Comparison of ENCODE assay signal across 8 cellular contexts in genomic region chr10:63264852-63265617, GRCh38.
DNase-seq lines count a peak whose midpoint lies in the region; ATAC-seq, FAIRE-seq and TF ChIP-seq lines count a peak whose summit lies in the region.

No MANE protein-coding gene starts in this region.

- peak overlapping the region; percentile 65 to 85 (median 78) for H3K4me3 ChIP-seq in BLaER1 treated with 17β-estradiol and CSF1 and Interleukin-3, amounts not matched to agents 10 nM and 100 nM
- H3K4me3 ChIP-seq in PC-9 = peak overlapping the region; percentile 71

- H3K9me2 ChIP-seq in PC-9 (ENCODE audit: insufficient read depth) = no peaks in the 10 kb centered on the region

- no TSS peak for BruUV-seq in PC-9 (replicated peaks; lab: Mats Ljungman, UMichigan)

- H3K9ac ChIP-seq in BLaER1 treated with 17β-estradiol and CSF1 and Interleukin-3, amounts not matched to agents 10 nM and 100 nM = peak overlapping the region; percentile 75 to 97 (median 89)

- intact Hi-C loops in PC-9 (cut with micrococcal nuclease; ENCODE audit: unreplicated experiment) = no loop called here

- H3K27ac ChIP-seq in BLaER1 treated with 17β-estradiol and CSF1 and Interleukin-3, amounts not matched to agents 10 nM and 100 nM = peak overlapping the region; percentile 82 to 96 (median 89)
- peak overlapping the region; percentile 96 for H3K27ac ChIP-seq in PC-9

- H3K4me2 ChIP-seq in BLaER1 treated with 17β-estradiol and CSF1 and Interleukin-3, amounts not matched to agents 10 nM and 100 nM = peak overlapping the region; percentile 59 to 96 (median 78); a peak in 20 of 22 replicates
- H3K4me2 ChIP-seq in PC-9 = peak overlapping the region; percentile 99

- TF ChIP-seq POLR2A in H54 (IDR thresholded peaks at IDR 0.05; ENCODE audit: low read depth, low read length) = no peak

- no peak for DNase-seq in H54 (ENCODE audit: insufficient read length, low spot score)
- peak in 1 of 2 experiments; percentile 18 for DNase-seq in PC-9
- DNase-seq in astrocyte of the hippocampus (ENCODE audit: low read depth, low spot score) = peak; percentile 65
- peak; percentile 16 for DNase-seq in iPS-NIHi7 (ENCODE audit: extremely low spot score)
- peak; percentile 36 for DNase-seq in stimulated activated CD4-positive, alpha-beta T cell treated with anti-CD3 and anti-CD28 coated beads, Interleukin-1b, Interleukin-23, amount 100 ng/mL, for 48 hours

- TF ChIP-seq CTCF in PC-9 (conservative IDR thresholded peaks at IDR 0.05) = no peak

- no peaks in the 10 kb centered on the region for H3K27me3 ChIP-seq in BLaER1 treated with 17β-estradiol and CSF1 and Interleukin-3, amounts not matched to agents 10 nM and 100 nM
- no peaks in the 10 kb centered on the region for H3K27me3 ChIP-seq in PC-9 (ENCODE audit: insufficient read depth, low read depth)

- peaks cover 89% of the 10 kb centered on the region for H3K79me2 ChIP-seq in PC-9 (ENCODE audit: low read depth)

- H3K4me1 ChIP-seq in BLaER1 treated with 17β-estradiol and CSF1 and Interleukin-3, amounts not matched to agents 10 nM and 100 nM = peaks cover 25 to 52% (median 42%) of the 10 kb centered on the region in 10 experiments
- peaks cover 51% of the 10 kb centered on the region for H3K4me1 ChIP-seq in PC-9 (replicated peaks; ENCODE audit: insufficient read depth)

- peak; percentile 90 for FAIRE-seq in H54 (lab: Jason Lieb, UNC)

- H3K9me3 ChIP-seq in BLaER1 treated with 17β-estradiol and CSF1 and Interleukin-3, amounts not matched to agents 10 nM and 100 nM (replicated peaks in 1 of 11) = no peaks in the 10 kb centered on the region
- H3K9me3 ChIP-seq in PC-9 (ENCODE audit: insufficient read depth, low read depth) = no peaks in the 10 kb centered on the region

- POLR2A ChIA-PET in PC-9 (lab: Charles Lee; ENCODE audit: unreplicated experiment) = interaction anchor here (0.6 to 0.7 kb wide), 5 partner anchors 8 to 226 kb away, joined by 3 to 4 read pairs (median 4); no protein-coding TSS in a partner anchor

- H2AFZ ChIP-seq in PC-9 = no peak overlapping the region; the same call in 1 of the 2 replicates

- no peak for ATAC-seq in HG03045 (IDR thresholded peaks at IDR 0.05; ENCODE audit: unreplicated experiment)
- no peak for ATAC-seq in HG02759 (IDR thresholded peaks at IDR 0.05; ENCODE audit: unreplicated experiment)

- H3K36me3 ChIP-seq in BLaER1 treated with 17β-estradiol and CSF1 and Interleukin-3, amounts not matched to agents 10 nM and 100 nM = peaks cover 0 to 35% (median 9%) of the 10 kb centered on the region in 11 experiments; a peak in 13 of 22 replicates
- H3K36me3 ChIP-seq in PC-9 (ENCODE audit: low read depth) = peaks cover 28% of the 10 kb centered on the region

- CTCF ChIA-PET in PC-9 (lab: Charles Lee) = no interaction called here

- H3F3A ChIP-seq in PC-9 (ENCODE audit: insufficient read depth, low read depth) = peaks cover 35% of the 10 kb centered on the region

- peaks cover 0 to 31% (median 5%) of the 10 kb centered on the region in 11 experiments; a peak in 7 of 22 replicates for H4K20me1 ChIP-seq in BLaER1 treated with 17β-estradiol and CSF1 and Interleukin-3, amounts not matched to agents 10 nM and 100 nM
- H4K20me1 ChIP-seq in PC-9 (ENCODE audit: insufficient read depth) = peaks cover 6% of the 10 kb centered on the region; the same call in 1 of the 2 replicates
